Comparison of ENCODE assay signal across 8 cellular contexts in genomic region chr7:5396999-5397656, GRCh38. TPM values are rescaled to one million over a fixed set of nuclear protein-coding genes. Genes with fewer than 3 reads are reported as not detected.
DNase-seq lines count a peak whose midpoint lies in the region; ATAC-seq and TF ChIP-seq lines count a peak whose summit lies in the region.

No MANE protein-coding gene starts in this region.

- no peak overlapping the region for H2BK15ac ChIP-seq in H9 (ENCODE audit: low read depth, low read length)

- H4K91ac ChIP-seq in H9 (ENCODE audit: insufficient read length, low read depth, low read length), result no peak overlapping the region

- H2BK5ac ChIP-seq in H9 (ENCODE audit: insufficient read length, low read length), result no peak overlapping the region

- H3K9me3 Mint-ChIP-seq in activated naive CD4-positive, alpha-beta T cell treated with anti-CD3 and anti-CD28 coated beads, Interleukin-2, amount 10 ng/mL, durations not matched to agents 7 days and 5 days, result no peaks in the 10 kb centered on the region
- H3K9me3 Mint-ChIP-seq in H9, result no peaks in the 10 kb centered on the region

- H3K9me3 ChIP-seq in BLaER1 (no peaks in the 10 kb centered on the region), SK-N-MC (ENCODE audit: low read depth, low read length) (no peaks in the 10 kb centered on the region), heart right ventricle (no peaks in the 10 kb centered on the region), H9 (ENCODE audit: control insufficient read depth, low read depth, low read length) (no peaks in the 10 kb centered on the region)

- TF ChIP-seq CTCF in heart right ventricle (IDR thresholded peaks at IDR 0.05) (no peak), H9 (conservative IDR thresholded peaks at IDR 0.05) (no peak)

- intact Hi-C loops in heart right ventricle (cut with DNase I), result no loop called here

- H4K20me1 ChIP-seq in BLaER1 (peaks cover 39% of the 10 kb centered on the region), H9 (ENCODE audit: control insufficient read depth, insufficient read depth, insufficient read length) (no peaks in the 10 kb centered on the region)

- H4K8ac ChIP-seq in H9 (replicated peaks; ENCODE audit: insufficient read length, low read depth, low read length), result no peak overlapping the region

- 72 to 76% methylated on average over 30 of the region's 30 CpGs for WGBS in heart right ventricle, 2 donors
- no CpG with 5 or more reads among the region's 30 CpGs for WGBS in H9 (ENCODE audit: extremely low coverage, insufficient read length, low lambda C conversion rate)

- H3K4me3 ChIP-seq in BLaER1 (peak overlapping the region; percentile 80), SK-N-MC (peak overlapping the region; percentile 80), heart right ventricle (peak overlapping the region in 8 of 10 donors; percentile 3 to 68 (median 30))

- no peaks in the 10 kb centered on the region for H3K79me1 ChIP-seq in H9 (ENCODE audit: insufficient read depth, low read depth, low read length, poor library complexity, severe bottlenecking)

- H3K79me2 ChIP-seq in H9 (ENCODE audit: insufficient read depth, low read length), result no peaks in the 10 kb centered on the region

- no peak overlapping the region for H3K14ac ChIP-seq in H9 (ENCODE audit: insufficient read depth, low read length)

- peak overlapping the region; percentile 96 for H3K27ac Mint-ChIP-seq in activated naive CD4-positive, alpha-beta T cell treated with anti-CD3 and anti-CD28 coated beads, Interleukin-2, amount 10 ng/mL, durations not matched to agents 7 days and 5 days
- peak overlapping the region in 1 of 3 experiments; percentile 77; a peak in 1 of 7 replicates for H3K27ac Mint-ChIP-seq in H9

- no peak overlapping the region for H3T11ph ChIP-seq in H9 (ENCODE audit: low read length)

- H2BK120ac ChIP-seq in H9 (ENCODE audit: low read depth, low read length, poor library complexity, severe bottlenecking), result no peak overlapping the region

- peaks cover 54% of the 10 kb centered on the region for H3K4me1 Mint-ChIP-seq in activated naive CD4-positive, alpha-beta T cell treated with anti-CD3 and anti-CD28 coated beads, Interleukin-2, amount 10 ng/mL, durations not matched to agents 7 days and 5 days
- peaks cover 4% of the 10 kb centered on the region in 2 experiments; a peak in 2 of 4 replicates for H3K4me1 Mint-ChIP-seq in H9

- H3K4ac ChIP-seq in H9 (ENCODE audit: low read depth, low read length), result no peak overlapping the region

- H3K27ac ChIP-seq in BLaER1 (peak overlapping the region; percentile 96), SK-N-MC (peak overlapping the region; percentile 93), heart right ventricle (peak overlapping the region; percentile 10 to 95 (median 68)), H9 (ENCODE audit: insufficient read length, low read depth, low read length) (no peak overlapping the region)

- CTCF ChIA-PET in activated naive CD4-positive, alpha-beta T cell treated with anti-CD3 and anti-CD28 coated beads, Interleukin-2, amount 10 ng/mL, durations not matched to agents 7 days and 5 days (lab: Charles Lee), result interaction anchor here (0.5 to 2.3 kb wide), 13 partner anchors 11 to 297 kb away, joined by 3 to 17 read pairs (median 5); no protein-coding TSS in a partner anchor

- H3K4me3 Mint-ChIP-seq in activated naive CD4-positive, alpha-beta T cell treated with anti-CD3 and anti-CD28 coated beads, Interleukin-2, amount 10 ng/mL, durations not matched to agents 7 days and 5 days, result peak overlapping the region; percentile 82
- H3K4me3 Mint-ChIP-seq in H9, result peak overlapping the region in 1 of 2 experiments; percentile 21; a peak in 2 of 5 replicates

- peaks cover 18% of the 10 kb centered on the region for H3K36me3 Mint-ChIP-seq in activated naive CD4-positive, alpha-beta T cell treated with anti-CD3 and anti-CD28 coated beads, Interleukin-2, amount 10 ng/mL, durations not matched to agents 7 days and 5 days
- H3K36me3 Mint-ChIP-seq in H9 (ENCODE audit: insufficient read depth in 1 of 3, low read depth in 3 of 3), result no peaks in the 10 kb centered on the region

- H3K9ac ChIP-seq in BLaER1, result peak overlapping the region; percentile 93
- H3K9ac ChIP-seq in SK-N-MC (ENCODE audit: insufficient read length), result peak overlapping the region; percentile 91
- H3K9ac ChIP-seq in H9 (ENCODE audit: extremely low read depth, insufficient read length, low read length), result no peak overlapping the region

- no peak overlapping the region for H3K18ac ChIP-seq in H9 (ENCODE audit: insufficient read length, low read depth, low read length)

- H3K4me1 ChIP-seq in BLaER1 (peaks cover 43% of the 10 kb centered on the region), heart right ventricle (peaks cover 0 to 31% (median 13%) of the 10 kb centered on the region in 9 donors), H9 (ENCODE audit: insufficient read depth, low read length) (no peaks in the 10 kb centered on the region)

- no peaks in the 10 kb centered on the region for H3K23me2 ChIP-seq in H9 (ENCODE audit: insufficient read length, low read depth, low read length, poor library complexity, severe bottlenecking)

- ATAC-seq in GM19372 (IDR thresholded peaks at IDR 0.05; ENCODE audit: low read depth, unreplicated experiment) (peak; percentile 83), HG03521 (IDR thresholded peaks at IDR 0.05; ENCODE audit: unreplicated experiment) (peak; percentile 70), heart right ventricle (peak; percentile 77 to 94 (median 90))

- H2AFZ ChIP-seq in H9 (ENCODE audit: low read length), result no peak overlapping the region

- H3K27me3 ChIP-seq in BLaER1, result no peaks in the 10 kb centered on the region
- no peaks in the 10 kb centered on the region for H3K27me3 ChIP-seq in heart right ventricle
- H3K27me3 ChIP-seq in H9 (ENCODE audit: insufficient read depth, low read length), result no peaks in the 10 kb centered on the region

- H2AK5ac ChIP-seq in H9 (ENCODE audit: insufficient read length, low read length), result no peak overlapping the region

- no peak overlapping the region for H4K5ac ChIP-seq in H9 (ENCODE audit: insufficient read length, low read depth, low read length)

- no peak for DNase-seq in SK-N-MC (ENCODE audit: low read depth, low spot score)
- peak; percentile 92 for DNase-seq in activated naive CD4-positive, alpha-beta T cell treated with anti-CD3 and anti-CD28 coated beads, Interleukin-2, amount 10 ng/mL, durations not matched to agents 7 days and 5 days
- peak; percentile 66 to 81 for DNase-seq in heart right ventricle
- peak; percentile 62 to 79 for DNase-seq in stimulated activated CD4-positive, alpha-beta T cell treated with anti-CD3 and anti-CD28 coated beads, Interleukin-12 subunit alpha, Interleukin-12 subunit beta, amount 100 ng/mL, for 24 hours (ENCODE audit: low read depth in 2 of 2)
- DNase-seq in H9, result no peak

- H3K23ac ChIP-seq in H9 (ENCODE audit: insufficient read length, low read depth, low read length), result no peak overlapping the region

- no peak overlapping the region for H2BK20ac ChIP-seq in H9 (ENCODE audit: low read depth, low read length, poor library complexity, severe bottlenecking)

- peaks cover 6% of the 10 kb centered on the region for H3K27me3 Mint-ChIP-seq in activated naive CD4-positive, alpha-beta T cell treated with anti-CD3 and anti-CD28 coated beads, Interleukin-2, amount 10 ng/mL, durations not matched to agents 7 days and 5 days
- peaks cover 2% of the 10 kb centered on the region; the same call in 1 of the 2 replicates for H3K27me3 Mint-ChIP-seq in H9 (ENCODE audit: low read depth)

- H3K36me3 ChIP-seq in BLaER1 (peaks cover 28% of the 10 kb centered on the region), SK-N-MC (ENCODE audit: insufficient read depth, low read length) (peaks cover 18% of the 10 kb centered on the region; the same call in 1 of the 2 replicates), heart right ventricle (peaks cover 0 to 40% (median 8%) of the 10 kb centered on the region in 9 donors)

- H3K4me2 ChIP-seq in BLaER1 (peak overlapping the region; percentile 83), H9 (ENCODE audit: insufficient read depth, insufficient read length, low read length) (no peak overlapping the region)

- H2BK12ac ChIP-seq in H9 (ENCODE audit: insufficient read length, low read depth, low read length), result no peak overlapping the region

- H3K56ac ChIP-seq in H9 (ENCODE audit: insufficient read length, low read depth, low read length), result no peak overlapping the region

RNA-seq across cellular contexts. Expression of gene TNRC18, which starts 26.5 kb away (rescaled TPM):
- 10 to 100 TPM; 26.4 to 42.3 (median 31.6) TPM for total RNA-seq in heart right ventricle
- polyA plus RNA-seq in heart right ventricle, result 10 to 100 TPM; 10.1 to 28.8 TPM
- 21.2 and 21.6 TPM in 2 replicates for total RNA-seq in H9 (2021)

Comparison
In these comparisons a context has a peak if more than half of its experiments do, and no peak if none do; other contexts are left out.
1. H3K4me3 ChIP-seq: peak in every context shown above with its lines; median percentile 80 in BLaER1; 80 in SK-N-MC; 30 in heart right ventricle.
2. DNase-seq: peak in activated naive CD4-positive, alpha-beta T cell treated with anti-CD3 and anti-CD28 coated beads, Interleukin-2, amount 10 ng/mL, durations not matched to agents 7 days and 5 days (single experiment), heart right ventricle (2 of 2) and stimulated activated CD4-positive, alpha-beta T cell treated with anti-CD3 and anti-CD28 coated beads, Interleukin-12 subunit alpha, Interleukin-12 subunit beta, amount 100 ng/mL, for 24 hours (2 of 2); none in SK-N-MC (single experiment) and H9 (single experiment).
3. Peak in every context shown above with its lines, with median percentiles within 50 percentile points of each other: ATAC-seq.